ENCODE assay signal across 1 cellular context in genomic region chr7:135644154-135644553, GRCh38.
TF ChIP-seq lines count a peak whose summit lies in the region.

No MANE protein-coding gene starts in this region.

TF ChIP-seq in K562, 482 proteins besides CTCF, POLR2A, EP300 and RAD21 (continued from another document):
- no peak for TF ChIP-seq ZBTB12 (CRISPR knock-in tag; IDR thresholded peaks at IDR 0.05)
